16 cellular contexts compared by ENCODE assay signal in the genomic region with DNA sequence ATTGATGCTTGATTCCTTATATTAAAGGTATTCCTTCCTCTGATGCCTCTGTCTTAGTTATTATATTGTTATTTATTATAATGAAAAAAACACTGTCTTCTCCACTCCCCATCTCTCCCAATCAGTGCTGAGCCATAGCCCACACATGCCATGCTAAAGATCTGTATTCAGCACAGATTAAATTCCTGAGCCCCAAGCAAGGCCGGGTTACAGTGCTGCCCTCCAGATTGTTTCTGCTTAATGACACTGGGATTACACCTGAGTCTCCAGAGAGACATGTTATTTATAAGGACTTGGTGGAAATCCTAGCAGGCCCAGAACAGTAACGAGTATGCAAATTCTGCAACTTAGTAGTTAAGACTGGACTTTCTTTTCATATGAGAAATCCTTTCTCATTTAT.
"Had no signal": no experiment of that assay in that cellular context is flagged by ENCODE, and none has a peak within 500 bp of the region (broad histone marks: within the 10 kb centered on the region; RNA-seq: fewer than 3 reads in every experiment).

No MANE protein-coding gene starts in this region.

- ATAC-seq: K562, SK-N-SH treated with all-trans-retinoic acid at 6 μM for 48 hours had no signal

- DNase-seq: Kasumi-1, MM.1S, NCI-H1092 treated with DMSO at 0.1 percent for 48 hours, NCI-H1436, NCI-H187, NCI-H2029, NCI-H2081 treated with DMSO at 0.1 percent for 48 hours, NCI-H2171 treated with DMSO at 0.1 percent for 48 hours, NCI-H2227 treated with DMSO at 0.1 percent for 48 hours, SHP77 treated with DMSO at 0.1 percent for 48 hours, SJCRH30 had no signal

- H3K9me3 ChIP-seq: SJCRH30 had no signal

- H3K27me3 ChIP-seq: SJCRH30 had no signal

- H3K27ac ChIP-seq: HL-60, KMS-11, RWPE1, SJCRH30 had no signal

- H3K4me3 ChIP-seq: K562, SJCRH30 had no signal
